Comparison of ENCODE assay signal across 8 cellular contexts in the genomic region with DNA sequence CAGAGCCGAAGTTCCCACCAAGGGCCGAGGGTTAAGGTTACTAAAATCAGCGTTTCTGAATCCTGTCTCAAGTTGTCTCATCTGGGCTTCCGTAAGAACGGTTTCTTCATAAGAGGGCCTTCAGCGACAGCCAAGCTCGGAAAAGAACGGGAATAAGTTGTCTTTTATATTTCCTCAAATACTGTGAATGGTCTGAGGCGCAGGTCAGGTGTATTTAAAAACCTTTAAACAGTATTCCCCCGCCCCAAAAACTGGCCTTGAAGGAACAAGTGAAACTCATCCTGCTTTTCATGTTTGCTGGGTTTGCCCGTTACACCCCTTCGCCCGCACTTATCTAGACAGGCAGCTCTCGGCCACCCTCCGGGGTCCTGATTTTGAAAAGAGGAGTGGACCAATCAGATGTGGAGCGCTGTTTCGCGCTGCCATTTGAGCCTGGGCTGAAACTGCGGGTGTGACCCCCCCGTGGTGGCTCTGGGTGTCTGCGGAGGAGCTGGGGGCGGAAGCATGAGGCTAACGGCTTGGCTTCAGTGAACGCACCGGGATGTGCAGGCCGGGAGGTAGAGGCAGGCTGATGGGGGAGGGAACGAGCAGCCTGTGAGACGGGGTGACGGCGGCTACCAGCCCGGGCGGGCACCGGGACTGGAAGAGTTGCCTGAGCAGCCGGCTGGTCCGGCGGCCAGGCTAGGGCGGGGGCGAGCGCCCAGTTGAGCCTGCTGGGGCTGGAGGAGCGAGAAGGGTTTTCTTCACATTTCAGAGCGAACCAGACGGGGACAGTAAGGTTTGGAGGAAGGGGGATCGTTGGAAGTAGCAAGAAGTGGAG. TPM values are rescaled to one million over a fixed set of nuclear protein-coding genes. Genes with fewer than 3 reads are reported as not detected.
A peak's percentile ranks its signal among the peaks of the same experiment; 100 is the strongest.
DNase-seq lines count a peak whose midpoint lies in the region; ATAC-seq and TF ChIP-seq lines count a peak whose summit lies in the region.
"Not testable (repeated sequence)": the region's sequence is repeated elsewhere in the genome, so short reads cannot be mapped to it uniquely, and the experiment has no call there.

ARHGAP11A (plus strand) TSS at position 454 of the 820 bp plus-strand sequence. CDS start 708 bp downstream, outside the sequence.

- not testable (repeated sequence) for H3K27me3 Mint-ChIP-seq in naive thymus-derived CD8-positive, alpha-beta T cell

- POLR2A ChIA-PET in naive thymus-derived CD8-positive, alpha-beta T cell (lab: Charles Lee): interaction anchor here (0.6 kb wide), 1 partner anchor 963 kb away, joined by 3 read pairs; no protein-coding TSS in a partner anchor

- TF ChIP-seq POLR2A in gastroesophageal sphincter (IDR thresholded peaks at IDR 0.05): not testable (repeated sequence)

- not testable (repeated sequence) for TF ChIP-seq CTCF in gastroesophageal sphincter (IDR thresholded peaks at IDR 0.05)

- not testable (repeated sequence) for H3K36me3 ChIP-seq in gastroesophageal sphincter

- H3K9me3 ChIP-seq in gastroesophageal sphincter: not testable (repeated sequence)

- not testable (repeated sequence) for TF ChIP-seq EP300 in gastroesophageal sphincter (IDR thresholded peaks at IDR 0.05)

- peaks cover 0 to 20% (median 0%) of the 10 kb centered on the region in 3 donors for H3K4me1 ChIP-seq in gastroesophageal sphincter

- peak; percentile 80 for DNase-seq in CD1c-positive myeloid dendritic cell (ENCODE audit: extremely low spot score)
- peak; percentile 58 to 92 (median 74) for DNase-seq in T-helper 1 cell
- peak; percentile 63 for DNase-seq in activated naive CD8-positive, alpha-beta T cell treated with anti-CD3 and anti-CD28 coated beads, Interleukin-2, amount 50 U/mL, for 16 hours (ENCODE audit: low read depth, low spot score)
- peak; percentile 61 to 92 (median 86) for DNase-seq in naive thymus-derived CD8-positive, alpha-beta T cell
- DNase-seq in stimulated activated CD8-positive, alpha-beta memory T cell treated with anti-CD3 and anti-CD28 coated beads, Interleukin-15, amount 100 ng/mL, for 4 hours (ENCODE audit: low read depth in 2 of 2): peak; percentile 62 to 65

- not testable (repeated sequence) for H3K27me3 ChIP-seq in gastroesophageal sphincter

- H3K4me3 Mint-ChIP-seq in naive thymus-derived CD8-positive, alpha-beta T cell: peak within 1 kb of the TSS; percentile 91 to 99 (median 98)

- WGBS in gastroesophageal sphincter (ENCODE audit: low coverage in 1 of 2), 2 donors: 0 to 6% methylated on average over 3 to 9 of the region's 43 CpGs

- H3K9me3 Mint-ChIP-seq in naive thymus-derived CD8-positive, alpha-beta T cell: not testable (repeated sequence)

- not testable (repeated sequence) for H3K36me3 Mint-ChIP-seq in naive thymus-derived CD8-positive, alpha-beta T cell

- peak within 1 kb of the TSS; percentile 89 to 99 (median 96) for H3K27ac Mint-ChIP-seq in naive thymus-derived CD8-positive, alpha-beta T cell

- H3K4me3 ChIP-seq in gastroesophageal sphincter: peak within 1 kb of the TSS; percentile 53 to 80

- peaks cover 10 to 18% (median 14%) of the 10 kb centered on the region in 4 donors for H3K4me1 Mint-ChIP-seq in naive thymus-derived CD8-positive, alpha-beta T cell

- ATAC-seq in GM19455 (IDR thresholded peaks at IDR 0.05; ENCODE audit: unreplicated experiment) (peak; percentile 75), HG03354 (IDR thresholded peaks at IDR 0.05; ENCODE audit: poor library complexity, severe bottlenecking, unreplicated experiment) (peak; percentile 88), gastroesophageal sphincter (peak; percentile 96)
- ATAC-seq in naive thymus-derived CD8-positive, alpha-beta T cell: peak; percentile 90 to 92

- peak within 1 kb of the TSS; percentile 75 to 85 (median 78) for H3K27ac ChIP-seq in gastroesophageal sphincter

RNA-seq across cellular contexts. Expression of gene ARHGAP11A, which starts in this region (rescaled TPM):
- 1 to 10 TPM; 1.6 to 2.4 (median 2.2) TPM for total RNA-seq in gastroesophageal sphincter
- total RNA-seq in naive thymus-derived CD8-positive, alpha-beta T cell: 1 to 10 TPM; 2.7 to 5.4 TPM
- 1 to 10 TPM in 2 of 3 donors, under 1 TPM in 1; 0.90 to 2.5 (median 2.0) TPM for polyA plus RNA-seq in naive thymus-derived CD8-positive, alpha-beta T cell

Comparison
In these comparisons a context has a peak if more than half of its experiments do, and no peak if none do; other contexts are left out.
1. Peak in every context shown above with its lines: DNase-seq, ATAC-seq, H3K4me3 ChIP-seq and H3K27ac ChIP-seq.